ENCODE assay signal across 10 cellular contexts in genomic region chr14:73462815-73463214, GRCh38. TPM values are rescaled to one million over a fixed set of nuclear protein-coding genes. Genes with fewer than 3 reads are reported as not detected.
DNase-seq lines count a peak whose midpoint lies in the region; ATAC-seq and TF ChIP-seq lines count a peak whose summit lies in the region.
"Had no signal": no experiment of that assay in that cellular context is flagged by ENCODE, and none has a peak within 500 bp of the region (broad histone marks: within the 10 kb centered on the region; RNA-seq: fewer than 3 reads in every experiment).

No MANE protein-coding gene starts in this region.

- peaks cover 6% of the 10 kb centered on the region for H3K36me3 Mint-ChIP-seq in CD4-positive, alpha-beta T cell (ENCODE audit: low read depth)
- H3K36me3 Mint-ChIP-seq in activated naive CD4-positive, alpha-beta T cell treated with anti-CD3 and anti-CD28 coated beads, Interleukin-2, amount 50 U/mL, for 72 hours: peaks cover 7 to 8% of the 10 kb centered on the region in 2 donors

- H3K79me2 ChIP-seq in GM23248 (ENCODE audit: insufficient read depth): peaks cover 38% of the 10 kb centered on the region

- peak overlapping the region; percentile 16; the same call in 1 of the 2 replicates for H2AFZ ChIP-seq in GM23248

- H3K36me3 ChIP-seq in GM23248 (ENCODE audit: low read depth): no peaks in the 10 kb centered on the region
- no peaks in the 10 kb centered on the region for H3K36me3 ChIP-seq in adipocyte (ENCODE audit: control insufficient read depth, insufficient read depth, low read length, severe bottlenecking)
- no peaks in the 10 kb centered on the region for H3K36me3 ChIP-seq in skeletal muscle satellite cell (ENCODE audit: insufficient read depth, low read length)

- peak; percentile 75 for DNase-seq in GM23248
- DNase-seq in adipocyte (ENCODE audit: low read depth): peak; percentile 58
- DNase-seq in fibroblast of the conjunctiva (ENCODE audit: low read depth): peak; percentile 26
- DNase-seq in CD4-positive, alpha-beta T cell: no peak
- no peak for DNase-seq in activated naive CD4-positive, alpha-beta T cell treated with anti-CD3 and anti-CD28 coated beads, Interleukin-2, amount 50 U/mL, for 72 hours (ENCODE audit: low spot score in 2 of 2)
- DNase-seq in NCI-H446 (lab: John Stamatoyannopoulos, UW): no peak
- DNase-seq: activated T-cell treated with anti-CD3 and anti-CD28 coated beads, Interleukin-2, amount 50 U/mL, for 4 hours; T-helper 17 cell had no signal

- 23 to 28% methylated on average over 4 of the region's 4 CpGs for WGBS in GM23248 (ENCODE audit: low coverage in 1 of 2, low lambda C conversion rate in 2 of 2, missing lambda C conversion rate in 2 of 2), 2 experiments

- H3K9ac ChIP-seq in GM23248 (peak overlapping the region; percentile 90), adipocyte (ENCODE audit: low read length) (peak overlapping the region; percentile 67), skeletal muscle satellite cell (ENCODE audit: low read depth, low read length) (peak overlapping the region; percentile 68)

- no peak overlapping the region for H3K4me3 Mint-ChIP-seq in CD4-positive, alpha-beta T cell
- H3K4me3 Mint-ChIP-seq: T-helper 17 cell had no signal

- H3K9me3 Mint-ChIP-seq in CD4-positive, alpha-beta T cell: no peaks in the 10 kb centered on the region
- H3K9me3 Mint-ChIP-seq in activated naive CD4-positive, alpha-beta T cell treated with anti-CD3 and anti-CD28 coated beads, Interleukin-2, amount 50 U/mL, for 72 hours: no peaks in the 10 kb centered on the region
- H3K9me3 Mint-ChIP-seq: activated T-cell treated with anti-CD3 and anti-CD28 coated beads, Interleukin-2, amount 50 U/mL, for 4 hours had no signal

- H3K27ac ChIP-seq in GM23248: peak overlapping the region; percentile 99
- no peak overlapping the region for H3K27ac ChIP-seq in CD4-positive, alpha-beta T cell (ENCODE audit: low read depth, low read length)

- H3K4me1 ChIP-seq in GM23248 (ENCODE audit: insufficient read depth): peaks cover 88% of the 10 kb centered on the region
- peaks cover 39% of the 10 kb centered on the region for H3K4me1 ChIP-seq in adipocyte (ENCODE audit: control insufficient read depth, insufficient read depth, low read length)
- peaks cover 74% of the 10 kb centered on the region for H3K4me1 ChIP-seq in skeletal muscle satellite cell (ENCODE audit: control insufficient read depth, insufficient read depth, low read length)

- POLR2A ChIA-PET in CD4-positive, alpha-beta T cell (lab: Charles Lee): interaction anchor here (0.8 to 1.6 kb wide), 2 partner anchors 150 to 220 kb away, joined by 3 to 4 read pairs; partner anchors contain the start of gene ACOT6

- H3K27ac Mint-ChIP-seq in CD4-positive, alpha-beta T cell: no peak overlapping the region
- peak overlapping the region in 1 of 2 donors; percentile 53 for H3K27ac Mint-ChIP-seq in activated naive CD4-positive, alpha-beta T cell treated with anti-CD3 and anti-CD28 coated beads, Interleukin-2, amount 50 U/mL, for 72 hours
- H3K27ac Mint-ChIP-seq: T-helper 17 cell had no signal

- H3K4me2 ChIP-seq in GM23248 (ENCODE audit: unreplicated experiment) (peak overlapping the region; percentile 81), skeletal muscle satellite cell (ENCODE audit: low read length) (peak overlapping the region; percentile 74)

- in situ Hi-C loops in GM23248 (cut with MboI): no loop called here

- H3K27me3 ChIP-seq in GM23248 (replicated peaks; ENCODE audit: insufficient read depth) (no peaks in the 10 kb centered on the region), adipocyte (replicated peaks; ENCODE audit: control insufficient read depth, insufficient read depth, low read length) (no peaks in the 10 kb centered on the region), skeletal muscle satellite cell (ENCODE audit: control insufficient read depth, insufficient read depth, low read length) (no peaks in the 10 kb centered on the region)
- no peaks in the 10 kb centered on the region for H3K27me3 ChIP-seq in CD4-positive, alpha-beta T cell (ENCODE audit: control insufficient read depth, insufficient read depth, low read length)

- TF ChIP-seq CTCF in CD4-positive, alpha-beta T cell (IDR thresholded peaks at IDR 0.05): no peak

- no peaks in the 10 kb centered on the region for H3K9me2 ChIP-seq in GM23248 (ENCODE audit: insufficient read depth)

- intact Hi-C loops in CD4-positive, alpha-beta T cell (cut with DNase I, micrococcal nuclease): no loop called here

- ATAC-seq in HG02610 (IDR thresholded peaks at IDR 0.05; ENCODE audit: unreplicated experiment): no peak
- ATAC-seq in CD4-positive, alpha-beta T cell (ENCODE audit: poor library complexity): no peak
- ATAC-seq in activated naive CD4-positive, alpha-beta T cell treated with anti-CD3 and anti-CD28 coated beads, Interleukin-2, amount 50 U/mL, for 72 hours: no peak
- ATAC-seq: T-helper 17 cell had no signal

- peaks cover 82% of the 10 kb centered on the region for H3F3A ChIP-seq in GM23248 (ENCODE audit: insufficient read depth)

- H3K4me3 ChIP-seq in GM23248 (peak overlapping the region; percentile 59), adipocyte (ENCODE audit: low read length) (peak overlapping the region; percentile 65), skeletal muscle satellite cell (ENCODE audit: low read length) (peak overlapping the region; percentile 55)

- H3K4me1 Mint-ChIP-seq in CD4-positive, alpha-beta T cell (ENCODE audit: low read depth): peaks cover 49% of the 10 kb centered on the region

- H3K27me3 Mint-ChIP-seq in CD4-positive, alpha-beta T cell: no peaks in the 10 kb centered on the region
- H3K27me3 Mint-ChIP-seq: T-helper 17 cell had no signal

- H4K20me1 ChIP-seq in GM23248 (ENCODE audit: insufficient read depth): no peaks in the 10 kb centered on the region

- no peaks in the 10 kb centered on the region for H3K9me3 ChIP-seq in GM23248 (ENCODE audit: low read depth)
- H3K9me3 ChIP-seq in adipocyte (ENCODE audit: control insufficient read depth, low read length): no peaks in the 10 kb centered on the region
- no peaks in the 10 kb centered on the region for H3K9me3 ChIP-seq in skeletal muscle satellite cell (replicated peaks; ENCODE audit: low read length)
- no peaks in the 10 kb centered on the region for H3K9me3 ChIP-seq in CD4-positive, alpha-beta T cell (ENCODE audit: control insufficient read depth, low read length)

- CTCF ChIA-PET in CD4-positive, alpha-beta T cell (lab: Charles Lee): interaction anchor here (1.5 kb wide), 1 partner anchor 168 kb away, joined by 4 read pairs; no protein-coding TSS in a partner anchor

RNA-seq across cellular contexts. Expression of gene NUMB, which starts 4.5 kb away (rescaled TPM):
- total RNA-seq in GM23248 (2014; rRNA removed; shearing (Covaris generic)): 64.8 and 101 TPM in 2 replicates
- polyA plus RNA-seq in GM23248 (2016; fragmentation: Nextera tagmentation; extraction: Ambion mirVana): 130 and 142 TPM in 2 replicates
- 50.2 and 60.3 TPM in 2 replicates for total RNA-seq in skeletal muscle satellite cell (2012; rRNA removed)
- total RNA-seq in CD4-positive, alpha-beta T cell: 10 to 100 TPM; 27.9 to 31.5 TPM
- total RNA-seq in activated naive CD4-positive, alpha-beta T cell treated with anti-CD3 and anti-CD28 coated beads, Interleukin-2, amount 50 U/mL, for 72 hours: 10 to 100 TPM; 34.8 to 41.4 TPM

RNA-seq across cellular contexts. Expression of gene RIOX1, which starts 27.9 kb away (rescaled TPM):
- 16.6 and 20.4 TPM in 2 replicates for total RNA-seq in GM23248 (2014; rRNA removed; shearing (Covaris generic))
- polyA plus RNA-seq in GM23248 (2016; fragmentation: Nextera tagmentation; extraction: Ambion mirVana): 7.9 and 8.1 TPM in 2 replicates
- 21.4 and 21.5 TPM in 2 replicates for total RNA-seq in skeletal muscle satellite cell (2012; rRNA removed)
- 10 to 100 TPM; 26.7 to 28.5 TPM for total RNA-seq in CD4-positive, alpha-beta T cell
- total RNA-seq in activated naive CD4-positive, alpha-beta T cell treated with anti-CD3 and anti-CD28 coated beads, Interleukin-2, amount 50 U/mL, for 72 hours: 10 to 100 TPM in 1 of 2 donors, 1 to 10 TPM in 1; 7.9 to 10.7 TPM

Comparison
In these comparisons a context has a peak if more than half of its experiments do, and no peak if none do; other contexts are left out.
1. DNase-seq: peak in GM23248 (single experiment), adipocyte (single experiment) and fibroblast of the conjunctiva (single experiment); none in CD4-positive, alpha-beta T cell (0 of 10), activated naive CD4-positive, alpha-beta T cell treated with anti-CD3 and anti-CD28 coated beads, Interleukin-2, amount 50 U/mL, for 72 hours (0 of 2) and NCI-H446 (0 of 2).
2. Peak in every context shown above with its lines, with median percentiles within 50 percentile points of each other: H3K4me3 ChIP-seq and H3K9ac ChIP-seq.